12 cellular contexts compared by ENCODE assay signal in the genomic region with DNA sequence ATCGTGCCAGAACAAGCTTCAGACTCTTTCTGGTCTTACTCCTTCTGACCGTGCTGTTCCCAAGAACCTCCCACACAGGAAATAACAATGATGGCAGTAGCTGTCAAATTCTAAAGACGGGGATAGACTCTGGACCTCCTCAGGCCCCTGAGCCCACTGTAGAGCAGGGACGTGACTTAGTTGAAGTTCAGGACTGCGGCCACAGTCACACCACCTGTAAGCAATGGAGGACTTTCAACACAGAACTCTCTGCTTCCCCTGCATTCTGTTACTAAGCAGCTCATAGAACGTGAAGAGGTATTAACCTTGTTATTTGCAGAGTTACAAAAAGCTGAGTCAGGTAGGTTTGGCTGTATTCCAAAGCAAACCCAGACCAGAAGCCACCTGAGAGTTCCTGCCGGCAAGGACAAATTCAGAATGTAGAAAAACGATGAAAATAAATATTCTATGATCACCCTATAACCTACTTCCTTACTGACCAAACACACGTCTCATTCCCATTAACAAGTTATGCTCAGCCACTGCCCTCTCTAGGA. TPM values are rescaled to one million over a fixed set of nuclear protein-coding genes. Genes with fewer than 3 reads are reported as not detected.
A peak's percentile ranks its signal among the peaks of the same experiment; 100 is the strongest.
DNase-seq lines count a peak whose midpoint lies in the region; ATAC-seq and TF ChIP-seq lines count a peak whose summit lies in the region.
"Had no signal": no experiment of that assay in that cellular context is flagged by ENCODE, and none has a peak within 500 bp of the region (broad histone marks: within the 10 kb centered on the region; RNA-seq: fewer than 3 reads in every experiment).

No MANE protein-coding gene starts in this region.

- H3K27ac ChIP-seq in 22Rv1 (peak overlapping the region; percentile 88), left lung (peak overlapping the region; percentile 72 to 73), A673 (ENCODE audit: low read depth, low read length, poor library complexity, severe bottlenecking) (no peak overlapping the region)

- H3K36me3 Mint-ChIP-seq in T-cell = peaks cover 15% of the 10 kb centered on the region

- TF ChIP-seq CTCF in 22Rv1 (IDR thresholded peaks at IDR 0.05) = no peak
- no peak for TF ChIP-seq CTCF in left lung (IDR thresholded peaks at IDR 0.05)
- TF ChIP-seq CTCF in A673 (conservative IDR thresholded peaks at IDR 0.05; ENCODE audit: low read depth, low read length) = no peak

- peaks cover 0 to 4% (median 3%) of the 10 kb centered on the region in 3 donors for H3K9me3 Mint-ChIP-seq in T-cell

- H3K4me3 ChIP-seq in left lung (no peak overlapping the region), A673 (ENCODE audit: low read depth, low read length, poor library complexity, severe bottlenecking) (no peak overlapping the region)

- H3K27me3 ChIP-seq in left lung (no peaks in the 10 kb centered on the region), A673 (replicated peaks; ENCODE audit: insufficient read depth, low read depth, low read length, poor library complexity) (no peaks in the 10 kb centered on the region)

- no peaks in the 10 kb centered on the region for H3K36me3 ChIP-seq in left lung
- no peaks in the 10 kb centered on the region for H3K36me3 ChIP-seq in A673 (ENCODE audit: insufficient read depth, low read length, poor library complexity, severe bottlenecking)

- peak overlapping the region in 1 of 3 donors; percentile 15 for H3K4me3 Mint-ChIP-seq in T-cell

- H3K4me1 ChIP-seq in left lung (peaks cover 0 to 20% of the 10 kb centered on the region in 2 donors), A673 (ENCODE audit: insufficient read depth, low read length, poor library complexity, severe bottlenecking) (no peaks in the 10 kb centered on the region)

- intact Hi-C loops in left lung (cut with DNase I) (no loop called here), A673 (cut with micrococcal nuclease; ENCODE audit: unreplicated experiment) (no loop called here)

- CTCF ChIA-PET in T-cell (lab: Charles Lee) (no interaction called here), A673 (lab: Charles Lee) (no interaction called here)

- H3K9me3 ChIP-seq in left lung (no peaks in the 10 kb centered on the region), A673 (ENCODE audit: low read depth, low read length, poor library complexity, severe bottlenecking) (no peaks in the 10 kb centered on the region)

- POLR2A ChIA-PET in T-cell (lab: Charles Lee) (no interaction called here), A673 (lab: Charles Lee; ENCODE audit: low non-redundant PET) (no interaction called here)

- no TSS peak for BruUV-seq in A673 (replicated peaks; lab: Mats Ljungman, UMichigan)

- DNase-seq in NCI-H1105 (lab: John Stamatoyannopoulos, UW) = peak; percentile 79
- no peak for DNase-seq in T-cell
- no peak for DNase-seq in left lung
- no peak for DNase-seq in NCI-H1048 (lab: John Stamatoyannopoulos, UW)
- DNase-seq in A673 (ENCODE audit: low spot score) = no peak
- DNase-seq in nucleus accumbens (lab: John Stamatoyannopoulos, UW) = no peak
- DNase-seq: hypothalamus; naive thymus-derived CD8-positive, alpha-beta T cell had no signal

- peaks cover 9 to 16% (median 10%) of the 10 kb centered on the region in 3 donors for H3K4me1 Mint-ChIP-seq in T-cell

- H3K27ac Mint-ChIP-seq in T-cell = peak overlapping the region; percentile 6 to 40
- H3K27ac Mint-ChIP-seq: activated T-helper 2 cell treated with anti-CD3 and anti-CD28 coated beads, Interferon-gamma antibody, Interleukin-2, Interleukin-4, amounts not matched to agents 10 μg/mL and 5 μg/mL and 100 μg/mL, durations not matched to agents 14 hours and 24 hours and 36 hours had no signal

- no peaks in the 10 kb centered on the region for H3K27me3 Mint-ChIP-seq in T-cell

- peak in 2 of 4 experiments; percentile 58 to 69 for ATAC-seq in T-cell (replicated peaks in 1 of 4)
- ATAC-seq in left lung = peak; percentile 87
- ATAC-seq in GM19023 (IDR thresholded peaks at IDR 0.05; ENCODE audit: unreplicated experiment) = no peak
- ATAC-seq: naive thymus-derived CD8-positive, alpha-beta T cell had no signal

RNA-seq across cellular contexts. Expression of gene TMEM45B, which starts 12.7 kb away (rescaled TPM):
- total RNA-seq in T-cell = 10 to 100 TPM in 3 of 5 donors, 1 to 10 TPM in 2; 1.4 to 22.7 (median 14.3) TPM
- 10 to 100 TPM; 19.3 to 24.3 TPM for total RNA-seq in left lung
- not detected in 2 replicates for total RNA-seq in A673 (2021)
- total RNA-seq: chondrocyte had no signal
